In genomic region chr7:55964261-55964801, GRCh38 we compare ENCODE assay signal across 8 cellular contexts. TPM values are rescaled to one million over a fixed set of nuclear protein-coding genes. Genes with fewer than 3 reads are reported as not detected.
DNase-seq lines count a peak whose midpoint lies in the region; ATAC-seq and TF ChIP-seq lines count a peak whose summit lies in the region.

NIPSNAP2 (plus strand) TSS chr7:55964585; CDS start chr7:55964610, 25 bp downstream.

- DNase-seq in AML-193 (lab: John Stamatoyannopoulos, UW) (peak; percentile 40 to 52), NCI-H226 (peak; percentile 22), ecto neural progenitor cell (ENCODE audit: low spot score) (peak; percentile 80), lung (ENCODE audit: low spot score) (peak; percentile 42)
- peak; percentile 30 to 37 for DNase-seq in activated CD4-positive, alpha-beta T cell treated with anti-CD3 and anti-CD28 coated beads, Interleukin-2, amount 50 U/mL, for 24 hours (ENCODE audit: low read depth in 1 of 2, low spot score in 1 of 2)
- DNase-seq in stimulated activated CD4-positive, alpha-beta T cell treated with anti-CD3 and anti-CD28 coated beads, TNF-alpha, amount 100 ng/mL, for 4 hours (ENCODE audit: low read depth in 3 of 3) = peak in 2 of 3 experiments; percentile 28 to 61

- H3K4me1 ChIP-seq in lung (ENCODE audit: control insufficient read depth in 2 of 2, insufficient read depth in 2 of 2, low read length in 2 of 2) = peaks cover 4 to 6% of the 10 kb centered on the region in 2 donors

- peak; percentile 75 for ATAC-seq in GM18861 (IDR thresholded peaks at IDR 0.05; ENCODE audit: unreplicated experiment)
- peak; percentile 74 for ATAC-seq in HG03066 (IDR thresholded peaks at IDR 0.05; ENCODE audit: low read depth, unreplicated experiment)
- ATAC-seq in lung (ENCODE audit: insufficient read depth, low FRiP score) = peak; percentile 88

- WGBS in lung, 2 donors = 0 to 1% methylated on average over 27 to 70 of the region's 70 CpGs

- peak; percentile 28 for TF ChIP-seq CTCF in lung (IDR thresholded peaks at IDR 0.05; ENCODE audit: control extremely low read depth, extremely low read depth)

- peak within 1 kb of the TSS; percentile 88 to 98 for H3K27ac ChIP-seq in lung (ENCODE audit: low read depth in 1 of 2, low read length in 1 of 2)

- H3K4me3 ChIP-seq in lung = peak within 1 kb of the TSS; percentile 74

- H3K9me3 ChIP-seq in lung (ENCODE audit: control insufficient read depth in 2 of 2, insufficient read depth in 1 of 2, low read length in 1 of 2) = no peaks in the 10 kb centered on the region

- no peaks in the 10 kb centered on the region for H3K27me3 ChIP-seq in lung (ENCODE audit: control insufficient read depth, insufficient read depth)

- H3K36me3 ChIP-seq in lung (ENCODE audit: control insufficient read depth in 2 of 2, insufficient read depth in 2 of 2, low read length in 2 of 2) = peaks cover 0 to 1% of the 10 kb centered on the region in 2 donors

RNA-seq across cellular contexts. Expression of gene NIPSNAP2, which starts in this region (rescaled TPM):
- 10 to 100 TPM; 60.1 to 65.2 TPM for total RNA-seq in lung
- 10 to 100 TPM; 37.2 to 42.1 TPM for polyA plus RNA-seq in lung

Comparison
In these comparisons a context has a peak if more than half of its experiments do, and no peak if none do; other contexts are left out.
1. Peak in every context shown above with its lines: DNase-seq, ATAC-seq, H3K4me3 ChIP-seq and H3K27ac ChIP-seq.
2. DNase-seq: peak in every context shown above with its lines; median percentile 80 in ecto neural progenitor cell; 46 in AML-193; 44 in stimulated activated CD4-positive, alpha-beta T cell treated with anti-CD3 and anti-CD28 coated beads, TNF-alpha, amount 100 ng/mL, for 4 hours; 42 in lung; 34 in activated CD4-positive, alpha-beta T cell treated with anti-CD3 and anti-CD28 coated beads, Interleukin-2, amount 50 U/mL, for 24 hours; 22 in NCI-H226.